ENCODE assay signal across 14 cellular contexts in genomic region chr17:62696256-62696655, GRCh38.
DNase-seq lines count a peak whose midpoint lies in the region; ATAC-seq and TF ChIP-seq lines count a peak whose summit lies in the region.
"Had no signal": no experiment of that assay in that cellular context is flagged by ENCODE, and none has a peak within 500 bp of the region (broad histone marks: within the 10 kb centered on the region; RNA-seq: fewer than 3 reads in every experiment).

No MANE protein-coding gene starts in this region.

- TF ChIP-seq EP300 in SK-N-SH (IDR thresholded peaks at IDR 0.05; ENCODE audit: borderline replicate concordance in 1 of 2, low read depth in 1 of 2, low read length in 1 of 2): no peak

- ATAC-seq in SK-N-SH treated with all-trans-retinoic acid at 6 μM for 48 hours (peak; percentile 23), thoracic aorta (ENCODE audit: insufficient number of reproducible peaks, low FRiP score, low read depth) (no peak)

- H4K20me1 ChIP-seq in SK-N-SH (ENCODE audit: insufficient read depth) (no peaks in the 10 kb centered on the region), Karpas-422 (ENCODE audit: insufficient read depth, low read depth, low read length) (no peaks in the 10 kb centered on the region)

- H3K4me1 ChIP-seq in SK-N-SH (ENCODE audit: control insufficient read depth in 1 of 2, insufficient read depth in 2 of 2, low read depth in 1 of 2, low read length in 1 of 2) (peaks cover 0 to 17% of the 10 kb centered on the region in 2 experiments; a peak in 1 of 4 replicates), Karpas-422 (ENCODE audit: low read length) (peaks cover 62% of the 10 kb centered on the region), thoracic aorta (ENCODE audit: control insufficient read depth in 1 of 2, low read depth in 2 of 2) (peaks cover 7 to 15% of the 10 kb centered on the region in 2 donors)
- H3K4me1 ChIP-seq: Peyer's patch had no signal

- H3K4me3 ChIP-seq in SK-N-SH (ENCODE audit: low read depth in 2 of 2, low read length in 1 of 2) (no peak overlapping the region), Karpas-422 (ENCODE audit: low read length) (no peak overlapping the region), fibroblast of mammary gland (ENCODE audit: control insufficient read depth, low read depth, low read length) (no peak overlapping the region), thoracic aorta (no peak overlapping the region)
- H3K4me3 ChIP-seq: Peyer's patch had no signal

- no peak overlapping the region for H3K27ac ChIP-seq in SK-N-SH (ENCODE audit: low read depth in 2 of 2, low read length in 1 of 2)
- peak overlapping the region; percentile 38; the same call in 1 of the 2 replicates for H3K27ac ChIP-seq in Karpas-422 (ENCODE audit: low read length)
- peak overlapping the region; percentile 24 to 51 for H3K27ac ChIP-seq in thoracic aorta
- H3K27ac ChIP-seq: 22Rv1, KMS-11, Peyer's patch had no signal

- peaks cover 46% of the 10 kb centered on the region for H3F3A ChIP-seq in SK-N-SH (replicated peaks; ENCODE audit: insufficient read depth)

- DNase-seq in SK-N-SH (no peak), Karpas-422 (peak; percentile 58), fibroblast of mammary gland (ENCODE audit: low read depth) (peak; percentile 49), thoracic aorta (ENCODE audit: low spot score) (no peak), NCI-H1930 (lab: John Stamatoyannopoulos, UW) (no peak), HEK293T (ENCODE audit: extremely low spot score) (no peak), Ammon's horn (ENCODE audit: low spot score) (no peak)
- DNase-seq: GOT3, NCI-H2081, NCI-H510A treated with DMSO at 0.1 percent for 48 hours, Peyer's patch had no signal

- H3K27me3 ChIP-seq in SK-N-SH (ENCODE audit: insufficient read depth) (no peaks in the 10 kb centered on the region), Karpas-422 (ENCODE audit: low read length) (no peaks in the 10 kb centered on the region), thoracic aorta (replicated peaks; ENCODE audit: insufficient read depth) (no peaks in the 10 kb centered on the region)
- H3K27me3 ChIP-seq: Peyer's patch had no signal

- H2AFZ ChIP-seq in SK-N-SH (ENCODE audit: low read depth) (no peak overlapping the region), Karpas-422 (ENCODE audit: low read length) (no peak overlapping the region)

- no peak overlapping the region for H3K9ac ChIP-seq in SK-N-SH
- H3K9ac ChIP-seq in Karpas-422 (ENCODE audit: low read length): peak overlapping the region; percentile 29
- H3K9ac ChIP-seq: KMS-11 had no signal

- WGBS in SK-N-SH (ENCODE audit: low lambda C conversion rate): 86% methylated on average over 10 of the region's 10 CpGs

- H3K36me3 ChIP-seq in SK-N-SH (replicated peaks in 1 of 2; ENCODE audit: control insufficient read depth in 1 of 2, insufficient read depth in 2 of 2, low read length in 1 of 2) (peaks cover 13 to 21% of the 10 kb centered on the region in 2 experiments), Karpas-422 (ENCODE audit: insufficient read depth, low read length) (no peaks in the 10 kb centered on the region), thoracic aorta (no peaks in the 10 kb centered on the region)
- H3K36me3 ChIP-seq: Peyer's patch had no signal

- H3K9me2 ChIP-seq in SK-N-SH (no peaks in the 10 kb centered on the region), Karpas-422 (replicated peaks; ENCODE audit: insufficient read depth, low read length) (no peaks in the 10 kb centered on the region)

- POLR2A ChIA-PET in SK-N-SH (lab: Yijun Ruan, JAX) (no interaction called here), HEK293T (lab: Yijun Ruan, JAX) (no interaction called here)

- H3K79me2 ChIP-seq in SK-N-SH (ENCODE audit: insufficient read depth) (no peaks in the 10 kb centered on the region), Karpas-422 (ENCODE audit: low read length) (no peaks in the 10 kb centered on the region)

- CTCF ChIA-PET in SK-N-SH (lab: Yijun Ruan, JAX) (interaction anchor here (7.2 kb wide), 1 partner anchor 22 kb away, joined by 67 read pairs; no protein-coding TSS in a partner anchor), HEK293T (lab: Yijun Ruan, JAX) (no interaction called here)

- TF ChIP-seq CTCF in SK-N-SH (IDR thresholded peaks at IDR 0.05): no peak
- no peak for TF ChIP-seq CTCF in fibroblast of mammary gland (conservative IDR thresholded peaks at IDR 0.05; ENCODE audit: control insufficient read depth, insufficient read depth, low read depth, low read length)
- TF ChIP-seq CTCF in thoracic aorta (IDR thresholded peaks at IDR 0.05): no peak

- TF ChIP-seq RAD21 in SK-N-SH (IDR thresholded peaks at IDR 0.05; ENCODE audit: low read length): no peak

- H3K9me3 ChIP-seq in SK-N-SH (no peaks in the 10 kb centered on the region), Karpas-422 (ENCODE audit: low read length) (no peaks in the 10 kb centered on the region), thoracic aorta (no peaks in the 10 kb centered on the region)
- H3K9me3 ChIP-seq: Peyer's patch had no signal

- H3K4me2 ChIP-seq in SK-N-SH: no peak overlapping the region
- H3K4me2 ChIP-seq in Karpas-422 (ENCODE audit: low read depth, low read length, poor library complexity, severe bottlenecking): peak overlapping the region; percentile 35
- H3K4me2 ChIP-seq: KMS-11 had no signal

TF ChIP-seq in SK-N-SH treated with all-trans-retinoic acid at 6 μM for 48 hours, 23 proteins besides CTCF, POLR2A, EP300 and RAD21 (continues in another document):
- TF ChIP-seq SNAI2 (CRISPR knock-in tag; IDR thresholded peaks at IDR 0.05) (no peak), ZNF8 (CRISPR knock-in tag; IDR thresholded peaks at IDR 0.05) (no peak), RARB (CRISPR knock-in tag; IDR thresholded peaks at IDR 0.05) (no peak), ZC3H10 (CRISPR knock-in tag; IDR thresholded peaks at IDR 0.05) (no peak), CSDC2 (CRISPR knock-in tag; IDR thresholded peaks at IDR 0.05) (no peak), ARNTL (CRISPR knock-in tag; IDR thresholded peaks at IDR 0.05; ENCODE audit: borderline replicate concordance, low read depth) (no peak), PPARA (CRISPR knock-in tag; IDR thresholded peaks at IDR 0.05; ENCODE audit: borderline replicate concordance) (no peak), CREB5 (CRISPR knock-in tag; IDR thresholded peaks at IDR 0.05; ENCODE audit: low read depth) (no peak)

TF ChIP-seq in SK-N-SH, 30 proteins besides CTCF, POLR2A, EP300 and RAD21 (continues in another document):
- TF ChIP-seq TAF1 (IDR thresholded peaks at IDR 0.05; ENCODE audit: borderline replicate concordance, low read depth, low read length): no peak
- TF ChIP-seq TEAD4 (IDR thresholded peaks at IDR 0.05; ENCODE audit: borderline replicate concordance, insufficient read depth): no peak
- TF ChIP-seq PBX3 (IDR thresholded peaks at IDR 0.05): no peak
- no peak for TF ChIP-seq NFIC (IDR thresholded peaks at IDR 0.05; ENCODE audit: borderline replicate concordance)
- TF ChIP-seq EZH2phosphoT487 (IDR thresholded peaks at IDR 0.05; ENCODE audit: borderline replicate concordance, low read depth): no peak
- no peak for TF ChIP-seq NRF1 (IDR thresholded peaks at IDR 0.05; ENCODE audit: low read depth, low read length)
- no peak for TF ChIP-seq CHD2 (IDR thresholded peaks at IDR 0.05; ENCODE audit: low read length, partially characterized antibody)
- no peak for TF ChIP-seq FOSL2 (IDR thresholded peaks at IDR 0.05; ENCODE audit: borderline replicate concordance, low read depth)
- no peak for TF ChIP-seq SIN3A (IDR thresholded peaks at IDR 0.05; ENCODE audit: borderline replicate concordance, low read depth, low read length)

TF ChIP-seq in HEK293T, 16 proteins besides CTCF, POLR2A, EP300 and RAD21:
- no peak for TF ChIP-seq L3MBTL2 (conservative IDR thresholded peaks at IDR 0.05)
- no peak for TF ChIP-seq ARNT (IDR thresholded peaks at IDR 0.05)
- no peak for TF ChIP-seq HDGF (IDR thresholded peaks at IDR 0.05; ENCODE audit: borderline replicate concordance)
- TF ChIP-seq NFRKB (IDR thresholded peaks at IDR 0.05): no peak
- TF ChIP-seq FOXA1 (IDR thresholded peaks at IDR 0.05): no peak
- no peak for TF ChIP-seq SP1 (IDR thresholded peaks at IDR 0.05)
- no peak for TF ChIP-seq FOXM1 (IDR thresholded peaks at IDR 0.05; ENCODE audit: borderline replicate concordance)
- TF ChIP-seq CTBP1 (IDR thresholded peaks at IDR 0.05; ENCODE audit: borderline replicate concordance): no peak
- TF ChIP-seq LEF1 (IDR thresholded peaks at IDR 0.05; ENCODE audit: borderline replicate concordance): no peak
- TF ChIP-seq ZNF384 (IDR thresholded peaks at IDR 0.05): no peak
- no peak for TF ChIP-seq ELF4 (IDR thresholded peaks at IDR 0.05)
- no peak for TF ChIP-seq BHLHE40 (IDR thresholded peaks at IDR 0.05; ENCODE audit: borderline replicate concordance)
- TF ChIP-seq PKNOX1 (IDR thresholded peaks at IDR 0.05): no peak
- TF ChIP-seq TARDBP (IDR thresholded peaks at IDR 0.05): no peak
- TF ChIP-seq SUZ12 (IDR thresholded peaks at IDR 0.05): no peak
- TF ChIP-seq FOXK2 (IDR thresholded peaks at IDR 0.05): no peak

Comparison
In these comparisons a context has a peak if more than half of its experiments do, and no peak if none do; other contexts are left out.
1. DNase-seq: peak in Karpas-422 (single experiment) and fibroblast of mammary gland (single experiment); none in SK-N-SH (single experiment), thoracic aorta (single experiment), NCI-H1930 (0 of 2), HEK293T (single experiment) and Ammon's horn (single experiment).
2. H3K27ac ChIP-seq: peak in Karpas-422 (single experiment) and thoracic aorta (2 of 2); none in SK-N-SH (0 of 2).